21 cellular contexts compared by ENCODE assay signal in the genomic region with DNA sequence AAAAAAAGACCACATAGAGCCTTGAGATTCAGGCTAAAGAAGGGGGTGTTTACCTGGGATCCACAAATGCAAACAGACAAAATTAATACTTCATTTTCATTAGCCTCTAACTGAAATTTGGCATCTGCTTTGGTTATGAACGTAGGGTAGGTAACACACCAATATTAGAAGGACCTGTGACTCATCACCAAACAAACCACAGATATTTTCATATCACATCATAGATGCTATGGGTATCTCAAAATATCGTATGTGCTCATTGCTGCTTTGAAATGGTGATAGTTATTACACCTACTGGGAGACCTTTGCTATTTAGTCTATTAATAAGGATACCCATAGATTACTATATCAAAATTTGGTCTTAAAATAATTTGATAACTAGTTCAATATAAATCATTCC.
DNase-seq lines count a peak whose midpoint lies in the region; ATAC-seq and TF ChIP-seq lines count a peak whose summit lies in the region.
"Had no signal": no experiment of that assay in that cellular context is flagged by ENCODE, and none has a peak within 500 bp of the region (broad histone marks: within the 10 kb centered on the region; RNA-seq: fewer than 3 reads in every experiment).

No MANE protein-coding gene starts in this region.

- H3K9me3 Mint-ChIP-seq in CD8-positive, alpha-beta T cell, result no peaks in the 10 kb centered on the region
- H3K9me3 Mint-ChIP-seq: nephron had no signal

- no peaks in the 10 kb centered on the region for H3K9me2 ChIP-seq in PC-9 (ENCODE audit: insufficient read depth)

- peaks cover 35% of the 10 kb centered on the region for H3K4me1 Mint-ChIP-seq in CD8-positive, alpha-beta T cell (ENCODE audit: low read depth)
- H3K4me1 Mint-ChIP-seq: nephron had no signal

- no peak overlapping the region for H2AFZ ChIP-seq in PC-9

- intact Hi-C loops in CD8-positive, alpha-beta T cell (cut with DNase I, micrococcal nuclease), result loop anchor here in 1 of 2 experiments (2.0 kb wide), 1 partner anchor 15 kb away; no protein-coding TSS in a partner anchor
- intact Hi-C loops in PC-9 (cut with micrococcal nuclease; ENCODE audit: unreplicated experiment), result no loop called here

- H3K27ac Mint-ChIP-seq in CD8-positive, alpha-beta T cell, result peak overlapping the region; percentile 56
- H3K27ac Mint-ChIP-seq: nephron had no signal

- no peaks in the 10 kb centered on the region for H3F3A ChIP-seq in PC-9 (ENCODE audit: insufficient read depth, low read depth)

- POLR2A ChIA-PET in CD8-positive, alpha-beta T cell (lab: Charles Lee), result no interaction called here
- POLR2A ChIA-PET in PC-9 (lab: Charles Lee; ENCODE audit: unreplicated experiment), result no interaction called here

- H3K4me3 Mint-ChIP-seq in CD8-positive, alpha-beta T cell, result no peak overlapping the region
- H3K4me3 Mint-ChIP-seq: nephron had no signal

- peaks cover 55% of the 10 kb centered on the region for H3K36me3 Mint-ChIP-seq in CD8-positive, alpha-beta T cell

- CTCF ChIA-PET in CD8-positive, alpha-beta T cell (lab: Charles Lee), result interaction anchor here (0.6 kb wide), 1 partner anchor 107 kb away, joined by 3 read pairs; no protein-coding TSS in a partner anchor
- CTCF ChIA-PET in PC-9 (lab: Charles Lee), result no interaction called here

- no peaks in the 10 kb centered on the region for H3K36me3 ChIP-seq in CD8-positive, alpha-beta T cell (ENCODE audit: insufficient read depth, low read length)
- H3K36me3 ChIP-seq in PC-9 (ENCODE audit: low read depth), result no peaks in the 10 kb centered on the region
- H3K36me3 ChIP-seq: adrenal gland, cardiac muscle cell, gastrocnemius medialis, sigmoid colon had no signal

- H3K27me3 Mint-ChIP-seq in CD8-positive, alpha-beta T cell (ENCODE audit: low read depth), result no peaks in the 10 kb centered on the region

- no peak overlapping the region for H3K4me2 ChIP-seq in PC-9

- H3K4me1 ChIP-seq in CD8-positive, alpha-beta T cell (ENCODE audit: insufficient read depth, low read length), result peaks cover 10% of the 10 kb centered on the region
- no peaks in the 10 kb centered on the region for H3K4me1 ChIP-seq in foreskin keratinocyte
- H3K4me1 ChIP-seq in PC-9 (replicated peaks; ENCODE audit: insufficient read depth), result peaks cover 17% of the 10 kb centered on the region
- H3K4me1 ChIP-seq: adrenal gland, gastrocnemius medialis, sigmoid colon had no signal

- no peaks in the 10 kb centered on the region for H3K9me3 ChIP-seq in CD8-positive, alpha-beta T cell (ENCODE audit: low read length)
- H3K9me3 ChIP-seq in PC-9 (ENCODE audit: insufficient read depth, low read depth), result no peaks in the 10 kb centered on the region
- H3K9me3 ChIP-seq: adrenal gland, gastrocnemius medialis, sigmoid colon had no signal

- no peaks in the 10 kb centered on the region for H3K79me2 ChIP-seq in PC-9 (ENCODE audit: low read depth)

- no peak for TF ChIP-seq CTCF in CD8-positive, alpha-beta T cell (IDR thresholded peaks at IDR 0.05)
- no peak for TF ChIP-seq CTCF in foreskin keratinocyte (conservative IDR thresholded peaks at IDR 0.05)
- no peak for TF ChIP-seq CTCF in PC-9 (conservative IDR thresholded peaks at IDR 0.05)

- no peak overlapping the region for H3K4me3 ChIP-seq in CD8-positive, alpha-beta T cell (ENCODE audit: low read depth, low read length)
- H3K4me3 ChIP-seq in PC-9, result no peak overlapping the region
- H3K4me3 ChIP-seq: adrenal gland, cardiac muscle cell, gastrocnemius medialis, sigmoid colon had no signal

- no peak for DNase-seq in CD8-positive, alpha-beta T cell
- DNase-seq in foreskin keratinocyte (peak in 1 of 2 donors; percentile 35), PC-9 (no peak), NCI-H524 treated with DMSO at 0.1 percent for 48 hours (lab: John Stamatoyannopoulos, UW) (no peak)
- DNase-seq: adrenal gland; EL; gastrocnemius medialis; kidney glomerular epithelial cell; mesendoderm; NCI-H1105; NCI-H526 treated with DMSO at 0.1 percent for 48 hours; SHP77; sigmoid colon; stimulated activated naive CD4-positive, alpha-beta T cell treated with Interleukin-2 at 50 U/mL for 16 hours; trophoblast cell had no signal

- H4K20me1 ChIP-seq in PC-9 (ENCODE audit: insufficient read depth), result no peaks in the 10 kb centered on the region

- H3K27ac ChIP-seq in CD8-positive, alpha-beta T cell (ENCODE audit: low read depth, low read length), result no peak overlapping the region
- no peak overlapping the region for H3K27ac ChIP-seq in foreskin keratinocyte
- H3K27ac ChIP-seq in PC-9, result no peak overlapping the region
- H3K27ac ChIP-seq: adrenal gland, cardiac muscle cell, gastrocnemius medialis, sigmoid colon had no signal

- H3K27me3 ChIP-seq in CD8-positive, alpha-beta T cell (ENCODE audit: insufficient read depth, low read length), result no peaks in the 10 kb centered on the region
- H3K27me3 ChIP-seq in foreskin keratinocyte, result no peaks in the 10 kb centered on the region
- H3K27me3 ChIP-seq in PC-9 (ENCODE audit: insufficient read depth, low read depth), result no peaks in the 10 kb centered on the region
- H3K27me3 ChIP-seq: adrenal gland, cardiac muscle cell, gastrocnemius medialis, sigmoid colon had no signal

- no peak for ATAC-seq in CD8-positive, alpha-beta T cell
- ATAC-seq in GM18520 (IDR thresholded peaks at IDR 0.05; ENCODE audit: unreplicated experiment) (peak; percentile 58), HG03442 (IDR thresholded peaks at IDR 0.05; ENCODE audit: unreplicated experiment) (peak; percentile 59), foreskin keratinocyte (peak; percentile 41), GM21526 (IDR thresholded peaks at IDR 0.05; ENCODE audit: low FRiP score, unreplicated experiment) (no peak), HG03378 (IDR thresholded peaks at IDR 0.05; ENCODE audit: unreplicated experiment) (no peak)
- ATAC-seq: gastrocnemius medialis had no signal

- BruUV-seq in PC-9 (replicated peaks; lab: Mats Ljungman, UMichigan), result no TSS peak

Comparison
In these comparisons a context has a peak if more than half of its experiments do, and no peak if none do; other contexts are left out.
1. ATAC-seq: peak in GM18520 (single experiment), HG03442 (single experiment) and foreskin keratinocyte (single experiment); none in CD8-positive, alpha-beta T cell (single experiment), GM21526 (single experiment) and HG03378 (single experiment).